ENCODE assay signal across 34 cellular contexts in genomic region chr1:193580419-193580818, GRCh38.
"Had no signal": no experiment of that assay in that cellular context is flagged by ENCODE, and none has a peak within 500 bp of the region (broad histone marks: within the 10 kb centered on the region; RNA-seq: fewer than 3 reads in every experiment).

No MANE protein-coding gene starts in this region.

- DNase-seq: Kasumi-1, MG63, NCI-H1048, NCI-H1092 treated with DMSO at 0.1 percent for 48 hours, NCI-H1105 treated with DMSO at 0.1 percent for 48 hours, NCI-H1417, NCI-H1436, NCI-H146, NCI-H1694, NCI-H187, NCI-H1930, NCI-H2029 treated with DMSO at 0.1 percent for 48 hours, NCI-H2081 treated with DMSO at 0.1 percent for 48 hours, NCI-H2107, NCI-H2171, NCI-H226, NCI-H446 treated with DMSO at 0.1 percent for 48 hours, NCI-H510A, NCI-H524, NCI-H526, NCI-H69, NCI-H748 treated with DMSO at 0.1 percent for 48 hours, NCI-H82, PC-9, SHP77, SIG-M5, SJCRH30, T-cell had no signal

- H3K4me2 ChIP-seq: PC-9 had no signal

- H3K4me3 ChIP-seq: MG63, PC-9, SJCRH30, SK-N-MC had no signal

- ATAC-seq: Panc1, Right ventricle myocardium inferior, SK-N-SH treated with all-trans-retinoic acid at 6 μM for 48 hours, T-cell had no signal

- H3K27me3 ChIP-seq: SJCRH30 had no signal

- FAIRE-seq: RCC 7860 had no signal

- H3K27ac ChIP-seq: PC-9, RWPE1, SJCRH30, SK-N-MC had no signal

- H3K9me3 ChIP-seq: MG63, SJCRH30 had no signal

- H3K4me1 ChIP-seq: SJCRH30 had no signal

- H3K36me3 ChIP-seq: MG63, SJCRH30 had no signal
